ENCODE assay signal across 9 cellular contexts in the genomic region with DNA sequence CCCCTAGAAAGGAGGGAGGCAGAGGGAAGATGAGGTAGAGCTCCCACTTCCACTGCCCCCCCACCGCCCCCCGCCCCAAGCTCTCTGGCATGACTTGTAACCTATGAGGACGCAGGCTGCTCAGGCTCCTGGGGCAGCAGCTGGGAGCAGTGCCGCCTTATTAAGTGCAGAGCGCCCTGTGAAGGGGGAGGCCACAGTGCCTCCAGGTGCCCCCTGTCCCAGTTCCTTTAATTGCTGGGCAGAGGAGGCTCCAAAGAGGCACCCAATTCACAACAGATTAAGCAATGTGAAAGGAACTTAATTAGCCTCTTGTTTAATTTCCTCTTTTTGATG. TPM values are rescaled to one million over a fixed set of nuclear protein-coding genes. Genes with fewer than 3 reads are reported as not detected.
DNase-seq lines count a peak whose midpoint lies in the region; ATAC-seq and TF ChIP-seq lines count a peak whose summit lies in the region.
"Had no signal": no experiment of that assay in that cellular context is flagged by ENCODE, and none has a peak within 500 bp of the region (broad histone marks: within the 10 kb centered on the region; RNA-seq: fewer than 3 reads in every experiment).

No MANE protein-coding gene starts in this region.

- peak overlapping the region in 1 of 2 donors; percentile 70 for H3K4me3 Mint-ChIP-seq in activated T-cell treated with anti-CD3 and anti-CD28 coated beads, Interleukin-2, amount 50 U/mL, for 72 hours

- no peaks in the 10 kb centered on the region for H3K27me3 Mint-ChIP-seq in activated T-cell treated with anti-CD3 and anti-CD28 coated beads, Interleukin-2, amount 50 U/mL, for 72 hours (ENCODE audit: low read depth)

- peaks cover 2 to 11% of the 10 kb centered on the region in 2 donors for H3K36me3 Mint-ChIP-seq in activated T-cell treated with anti-CD3 and anti-CD28 coated beads, Interleukin-2, amount 50 U/mL, for 72 hours (ENCODE audit: insufficient read depth in 2 of 2)

- peak overlapping the region; percentile 96 for H3K27ac Mint-ChIP-seq in activated T-cell treated with anti-CD3 and anti-CD28 coated beads, Interleukin-2, amount 50 U/mL, for 72 hours

- no peaks in the 10 kb centered on the region for H3K9me3 ChIP-seq in subcutaneous abdominal adipose tissue (ENCODE audit: control insufficient read depth in 5 of 5, low read length in 5 of 5)

- H3K27ac ChIP-seq in angular gyrus (ENCODE audit: low read depth, low read length) = peak overlapping the region; percentile 68
- peak overlapping the region; percentile 30 for H3K27ac ChIP-seq in subcutaneous abdominal adipose tissue (ENCODE audit: low read depth, low read length)
- H3K27ac ChIP-seq in coronary artery = no peak overlapping the region

- H3K4me3 ChIP-seq in subcutaneous abdominal adipose tissue (ENCODE audit: low read depth in 1 of 5, low read length in 5 of 5) (no peak overlapping the region), coronary artery (no peak overlapping the region)

- H3K9ac ChIP-seq in subcutaneous abdominal adipose tissue (ENCODE audit: low read length in 5 of 5) = no peak overlapping the region

- H3K4me1 Mint-ChIP-seq in activated T-cell treated with anti-CD3 and anti-CD28 coated beads, Interleukin-2, amount 50 U/mL, for 72 hours (ENCODE audit: low read depth) = peaks cover 78% of the 10 kb centered on the region

- peaks cover 12 to 66% (median 58%) of the 10 kb centered on the region in 5 donors for H3K4me1 ChIP-seq in subcutaneous abdominal adipose tissue (ENCODE audit: control insufficient read depth in 5 of 5, insufficient read depth in 5 of 5, low read length in 5 of 5)

- no peak for ATAC-seq in activated T-cell treated with anti-CD3 and anti-CD28 coated beads, Interleukin-2, amount 50 U/mL, for 72 hours (replicated peaks in 1 of 2)

- peaks cover 0 to 39% (median 30%) of the 10 kb centered on the region in 5 donors for H3K36me3 ChIP-seq in subcutaneous abdominal adipose tissue (ENCODE audit: control insufficient read depth in 5 of 5, insufficient read depth in 5 of 5, low read length in 5 of 5)

- DNase-seq in activated T-cell treated with anti-CD3 and anti-CD28 coated beads, Interleukin-2, amount 50 U/mL, for 72 hours = no peak
- DNase-seq in activated T-cell treated with anti-CD3 and anti-CD28 coated beads for 4 hours = no peak
- DNase-seq in NCI-H510A (lab: John Stamatoyannopoulos, UW) = peak; percentile 49
- DNase-seq in HuH-7.5 (ENCODE audit: low spot score) = no peak
- DNase-seq in central memory CD4-positive, alpha-beta T cell = no peak
- no peak for DNase-seq in coronary artery (ENCODE audit: low spot score)
- DNase-seq: Right ventricle myocardium superior had no signal

- H3K9me3 Mint-ChIP-seq in activated T-cell treated with anti-CD3 and anti-CD28 coated beads, Interleukin-2, amount 50 U/mL, for 72 hours = no peaks in the 10 kb centered on the region

- no peaks in the 10 kb centered on the region for H3K27me3 ChIP-seq in subcutaneous abdominal adipose tissue (ENCODE audit: control insufficient read depth in 5 of 5, insufficient read depth in 4 of 5, low read length in 5 of 5)

- TF ChIP-seq CTCF in coronary artery (IDR thresholded peaks at IDR 0.05) = no peak

RNA-seq across cellular contexts. Expression of gene RXFP4, which starts 2.9 kb away (rescaled TPM):
- not detected for total RNA-seq in activated T-cell treated with anti-CD3 and anti-CD28 coated beads, Interleukin-2, amount 50 U/mL, for 72 hours
- total RNA-seq: Right ventricle myocardium superior had no signal

RNA-seq across cellular contexts. Expression of gene KHDC4, which starts 10.1 kb away (rescaled TPM):
- 10 to 100 TPM; 93.3 to 98.7 TPM for total RNA-seq in activated T-cell treated with anti-CD3 and anti-CD28 coated beads, Interleukin-2, amount 50 U/mL, for 72 hours

RNA-seq across cellular contexts. Expression of gene RIT1, which starts 33.2 kb away (rescaled TPM):
- total RNA-seq in activated T-cell treated with anti-CD3 and anti-CD28 coated beads, Interleukin-2, amount 50 U/mL, for 72 hours = 10 to 100 TPM; 31.7 to 33.8 TPM

RNA-seq across cellular contexts. Expression of gene ARHGEF2, which starts 34.0 kb away (rescaled TPM):
- 100 to 1,000 TPM; 152 to 163 TPM for total RNA-seq in activated T-cell treated with anti-CD3 and anti-CD28 coated beads, Interleukin-2, amount 50 U/mL, for 72 hours

Comparison
In these comparisons a context has a peak if more than half of its experiments do, and no peak if none do; other contexts are left out.
1. H3K27ac ChIP-seq: peak in angular gyrus (single experiment) and subcutaneous abdominal adipose tissue (single experiment); none in coronary artery (0 of 2).